ENCODE assay signal across 14 cellular contexts in the genomic region with DNA sequence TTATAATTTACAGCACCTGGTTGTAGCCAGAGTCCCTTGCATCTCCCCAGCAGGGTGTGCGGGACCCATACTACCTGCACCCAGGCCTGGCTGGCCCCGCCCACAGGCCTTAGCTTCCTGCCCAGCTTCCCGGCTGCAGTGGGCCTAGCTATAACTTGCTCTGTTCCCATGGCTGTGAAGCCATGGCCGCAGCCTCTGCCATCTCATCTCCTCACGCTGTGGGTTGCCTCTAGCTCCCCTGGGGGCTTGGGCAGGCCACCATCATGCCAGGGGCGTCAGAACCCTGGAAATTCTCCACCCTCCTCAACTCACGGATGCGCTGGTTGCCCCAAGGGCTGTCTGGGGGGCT. TPM values are rescaled to one million over a fixed set of nuclear protein-coding genes. Genes with fewer than 3 reads are reported as not detected.
DNase-seq lines count a peak whose midpoint lies in the region; ATAC-seq and TF ChIP-seq lines count a peak whose summit lies in the region.
"Had no signal": no experiment of that assay in that cellular context is flagged by ENCODE, and none has a peak within 500 bp of the region (broad histone marks: within the 10 kb centered on the region; RNA-seq: fewer than 3 reads in every experiment).

No MANE protein-coding gene starts in this region.

- TF ChIP-seq CTCF in right atrium auricular region (IDR thresholded peaks at IDR 0.05) (no peak), esophagus squamous epithelium (IDR thresholded peaks at IDR 0.05) (no peak), neural progenitor cell (IDR thresholded peaks at IDR 0.05) (no peak), GM10266 (IDR thresholded peaks at IDR 0.05; ENCODE audit: control insufficient read depth, insufficient read depth, low read depth, missing control alignments) (no peak)

- DNase-seq in right atrium auricular region (ENCODE audit: low spot score) (no peak), left cardiac atrium (no peak), esophagus squamous epithelium (lab: John Stamatoyannopoulos, UW) (no peak), neural progenitor cell (ENCODE audit: low spot score) (no peak), GM10266 (ENCODE audit: extremely low spot score) (no peak), KBM-7 (no peak), SIG-M5 treated with dmso at 0.1 percent for 504 hours (lab: John Stamatoyannopoulos, UW; ENCODE audit: unreplicated experiment) (no peak)
- no peak for DNase-seq in effector CD4-positive, alpha-beta T cell
- DNase-seq: activated CD4-positive, alpha-beta T cell treated with anti-CD3 and anti-CD28 coated beads for 36 hours; activated naive CD8-positive, alpha-beta T cell treated with anti-CD3 and anti-CD28 coated beads, Interleukin-2, amount 50 U/mL, for 24 hours; colonic mucosa; natural killer cell; NCI-H2171 had no signal

- H3K4me1 ChIP-seq in right atrium auricular region (peaks cover 0 to 43% of the 10 kb centered on the region in 2 donors), esophagus squamous epithelium (peaks cover 0 to 31% (median 22%) of the 10 kb centered on the region in 3 donors), neural progenitor cell (peaks cover 72% of the 10 kb centered on the region)
- H3K4me1 ChIP-seq: colonic mucosa had no signal

- H3F3A ChIP-seq in neural progenitor cell (ENCODE audit: low read depth) = peaks cover 57% of the 10 kb centered on the region

- peak overlapping the region; percentile 92 for H3K27ac Mint-ChIP-seq in neural progenitor cell
- H3K27ac Mint-ChIP-seq: activated CD4-positive, alpha-beta T cell treated with anti-CD3 and anti-CD28 coated beads for 36 hours; activated naive CD8-positive, alpha-beta T cell treated with anti-CD3 and anti-CD28 coated beads, Interleukin-2, amount 50 U/mL, for 24 hours; natural killer cell; T-helper 1 cell treated with Interleukin-12 subunit alpha and Interleukin-12 subunit beta and Interleukin-4 antibody, amounts not matched to agents 30 μg/mL and 1 μg/mL, for 36 hours had no signal

- H3K36me3 Mint-ChIP-seq in neural progenitor cell = peaks cover 4% of the 10 kb centered on the region
- H3K36me3 Mint-ChIP-seq: natural killer cell had no signal

- H3K27me3 ChIP-seq in right atrium auricular region (no peaks in the 10 kb centered on the region), esophagus squamous epithelium (no peaks in the 10 kb centered on the region), neural progenitor cell (no peaks in the 10 kb centered on the region)
- H3K27me3 ChIP-seq: colonic mucosa had no signal

- H2AFZ ChIP-seq in neural progenitor cell (replicated peaks) = peak overlapping the region; percentile 75

- peaks cover 9% of the 10 kb centered on the region for H3K27me3 Mint-ChIP-seq in neural progenitor cell (ENCODE audit: insufficient read depth, low read depth)
- H3K27me3 Mint-ChIP-seq: activated CD4-positive, alpha-beta T cell treated with anti-CD3 and anti-CD28 coated beads for 36 hours; activated naive CD8-positive, alpha-beta T cell treated with anti-CD3 and anti-CD28 coated beads, Interleukin-2, amount 50 U/mL, for 24 hours had no signal

- intact Hi-C loops in left cardiac atrium (cut with DNase I) = loop anchor here in 1 of 2 donors (5.0 kb wide), 1 partner anchor 61 kb away; no protein-coding TSS in a partner anchor
- intact Hi-C loops in esophagus squamous epithelium (cut with DNase I) = no loop called here

- H3K4me2 ChIP-seq in neural progenitor cell = peak overlapping the region; percentile 28

- H3K4me1 Mint-ChIP-seq in neural progenitor cell = peaks cover 13% of the 10 kb centered on the region
- H3K4me1 Mint-ChIP-seq: activated CD4-positive, alpha-beta T cell treated with anti-CD3 and anti-CD28 coated beads for 36 hours; activated naive CD8-positive, alpha-beta T cell treated with anti-CD3 and anti-CD28 coated beads, Interleukin-2, amount 50 U/mL, for 24 hours; natural killer cell had no signal

- WGBS in esophagus squamous epithelium, 2 donors = 95% methylated on average over 3 of the region's 8 CpGs; no CpG with 5 or more reads in 1 of the 2 donors

- no peak for TF ChIP-seq POLR2A in esophagus squamous epithelium (IDR thresholded peaks at IDR 0.05)

- no peak overlapping the region for H3K9ac ChIP-seq in neural progenitor cell

- H3K36me3 ChIP-seq in right atrium auricular region (no peaks in the 10 kb centered on the region), esophagus squamous epithelium (no peaks in the 10 kb centered on the region), neural progenitor cell (no peaks in the 10 kb centered on the region)
- H3K36me3 ChIP-seq: colonic mucosa had no signal

- peak overlapping the region; percentile 78 to 91 for H3K27ac ChIP-seq in right atrium auricular region
- H3K27ac ChIP-seq in esophagus squamous epithelium = peak overlapping the region; percentile 50 to 86 (median 76)
- H3K27ac ChIP-seq in neural progenitor cell = peak overlapping the region; percentile 72

- no peaks in the 10 kb centered on the region for H3K9me3 ChIP-seq in right atrium auricular region
- H3K9me3 ChIP-seq in esophagus squamous epithelium = no peaks in the 10 kb centered on the region
- no peaks in the 10 kb centered on the region for H3K9me3 ChIP-seq in neural progenitor cell (ENCODE audit: low read depth)
- H3K9me3 ChIP-seq: colonic mucosa had no signal

- in situ Hi-C loops in KBM-7 (cut with MboI; ENCODE audit: low pct_unique_long_range_greater_than_20kb, low sequenced_read_pairs) = no loop called here

- ATAC-seq in left cardiac atrium = no peak
- ATAC-seq: activated CD4-positive, alpha-beta T cell treated with anti-CD3 and anti-CD28 coated beads for 36 hours; activated naive CD8-positive, alpha-beta T cell treated with anti-CD3 and anti-CD28 coated beads, Interleukin-2, amount 50 U/mL, for 24 hours; natural killer cell had no signal

- H3K9me3 Mint-ChIP-seq in neural progenitor cell = peaks cover 6% of the 10 kb centered on the region
- H3K9me3 Mint-ChIP-seq: natural killer cell; T-helper 1 cell treated with Interleukin-12 subunit alpha and Interleukin-12 subunit beta and Interleukin-4 antibody, amounts not matched to agents 30 μg/mL and 1 μg/mL, for 36 hours had no signal

- H3K4me3 ChIP-seq in right atrium auricular region (no peak overlapping the region), esophagus squamous epithelium (no peak overlapping the region), neural progenitor cell (no peak overlapping the region)
- H3K4me3 ChIP-seq: colonic mucosa had no signal

- no peaks in the 10 kb centered on the region for H4K20me1 ChIP-seq in neural progenitor cell (ENCODE audit: low read depth)

- no peaks in the 10 kb centered on the region for H3K79me2 ChIP-seq in neural progenitor cell (ENCODE audit: low read depth)

- H3K4me3 Mint-ChIP-seq in neural progenitor cell = no peak overlapping the region
- H3K4me3 Mint-ChIP-seq: activated CD4-positive, alpha-beta T cell treated with anti-CD3 and anti-CD28 coated beads for 36 hours; activated naive CD8-positive, alpha-beta T cell treated with anti-CD3 and anti-CD28 coated beads, Interleukin-2, amount 50 U/mL, for 24 hours; natural killer cell; T-helper 1 cell treated with Interleukin-12 subunit alpha and Interleukin-12 subunit beta and Interleukin-4 antibody, amounts not matched to agents 30 μg/mL and 1 μg/mL, for 36 hours had no signal

RNA-seq across cellular contexts. Expression of a gene that starts 26.1 kb away (rescaled TPM):
- total RNA-seq in right atrium auricular region = 100 to 1,000 TPM; 530 to 741 TPM
- 100 to 1,000 TPM; 439 to 535 TPM for total RNA-seq in left cardiac atrium
- 100 to 1,000 TPM in 1 of 4 donors, 10 to 100 TPM in 3; 33.4 to 286 (median 47.6) TPM for total RNA-seq in esophagus squamous epithelium
- total RNA-seq in neural progenitor cell (ENCODE audit: low replicate concordance) = 13.5 and 15.7 TPM in 2 replicates
- total RNA-seq: activated CD4-positive, alpha-beta T cell treated with anti-CD3 and anti-CD28 coated beads for 36 hours had no signal
